21 cellular contexts compared by ENCODE assay signal in the genomic region with DNA sequence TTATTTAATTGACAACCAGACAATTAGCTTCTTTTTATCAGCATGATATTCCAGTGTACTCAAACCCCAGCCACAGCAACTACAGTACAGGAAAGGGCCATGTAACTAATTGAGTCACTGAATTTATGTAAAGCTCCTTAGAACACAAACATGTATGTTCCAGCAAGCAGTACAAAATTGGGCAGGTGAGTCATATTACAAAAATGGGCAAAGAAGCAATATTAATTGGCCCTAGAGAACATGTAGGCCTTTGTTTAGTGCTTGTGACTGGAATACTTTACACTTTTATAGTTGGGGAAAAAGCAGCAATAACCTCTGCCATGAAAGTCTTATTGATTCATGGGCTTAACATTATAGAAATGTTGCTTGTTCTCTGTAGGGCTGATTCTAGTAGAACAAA. TPM values are rescaled to one million over a fixed set of nuclear protein-coding genes. Genes with fewer than 3 reads are reported as not detected.
DNase-seq lines count a peak whose midpoint lies in the region; ATAC-seq, FAIRE-seq and TF ChIP-seq lines count a peak whose summit lies in the region.
"Had no signal": no experiment of that assay in that cellular context is flagged by ENCODE, and none has a peak within 500 bp of the region (broad histone marks: within the 10 kb centered on the region; RNA-seq: fewer than 3 reads in every experiment).

No MANE protein-coding gene starts in this region.

- H3K27me3 Mint-ChIP-seq in astrocyte (ENCODE audit: low read depth, unreplicated experiment): no peaks in the 10 kb centered on the region

- H3K27me3 ChIP-seq in astrocyte (ENCODE audit: insufficient read depth, low read length) (no peaks in the 10 kb centered on the region), thoracic aorta (replicated peaks; ENCODE audit: insufficient read depth) (no peaks in the 10 kb centered on the region)
- H3K27me3 ChIP-seq: suprapubic skin had no signal

- TF ChIP-seq CTCF in astrocyte (IDR thresholded peaks at IDR 0.05; ENCODE audit: insufficient read depth, low read depth, low read length): no peak
- TF ChIP-seq CTCF in fibroblast of pulmonary artery (IDR thresholded peaks at IDR 0.05; ENCODE audit: low read length, missing control alignments): no peak
- no peak for TF ChIP-seq CTCF in thoracic aorta (IDR thresholded peaks at IDR 0.05)

- no peak for FAIRE-seq in astrocyte (lab: Jason Lieb, UNC)
- no peak for FAIRE-seq in RCC 7860 (lab: Jason Lieb, UNC)
- FAIRE-seq: GM12878 had no signal

- peaks cover 15% of the 10 kb centered on the region for H3K36me3 Mint-ChIP-seq in astrocyte (ENCODE audit: low read depth, unreplicated experiment)

- H4K20me1 ChIP-seq in astrocyte (ENCODE audit: insufficient read depth, low read length): no peaks in the 10 kb centered on the region

- H3K4me2 ChIP-seq in astrocyte (ENCODE audit: low read length): peak overlapping the region; percentile 9

- H3K4me1 ChIP-seq in astrocyte (ENCODE audit: insufficient read depth, low read length): no peaks in the 10 kb centered on the region
- H3K4me1 ChIP-seq in thoracic aorta (ENCODE audit: control insufficient read depth in 1 of 2, low read depth in 2 of 2): peaks cover 9 to 21% of the 10 kb centered on the region in 2 donors
- H3K4me1 ChIP-seq: suprapubic skin had no signal

- H3K27ac Mint-ChIP-seq in astrocyte (ENCODE audit: unreplicated experiment): peak overlapping the region; percentile 59
- H3K27ac Mint-ChIP-seq: CD4-positive, alpha-beta T cell had no signal

- H3K9ac ChIP-seq in astrocyte (ENCODE audit: low read length): no peak overlapping the region

- H3K4me3 ChIP-seq in astrocyte (ENCODE audit: insufficient read depth, low read depth, low read length) (no peak overlapping the region), fibroblast of pulmonary artery (replicated peaks; ENCODE audit: low read depth, low read length) (no peak overlapping the region), thoracic aorta (no peak overlapping the region)
- H3K4me3 ChIP-seq: GM12878, suprapubic skin had no signal

- peaks cover 19% of the 10 kb centered on the region for H3K36me3 ChIP-seq in astrocyte (ENCODE audit: insufficient read depth, low read length)
- H3K36me3 ChIP-seq in thoracic aorta: peaks cover 23% of the 10 kb centered on the region

- DNase-seq in HCEC 1CT (peak; percentile 78), astrocyte (ENCODE audit: low read depth) (peak; percentile 65), fibroblast of pulmonary artery (ENCODE audit: low read depth) (peak; percentile 52), thoracic aorta (ENCODE audit: low spot score) (no peak), RCC 7860 (ENCODE audit: low spot score) (no peak)
- DNase-seq in activated CD8-positive, alpha-beta memory T cell treated with anti-CD3 and anti-CD28 coated beads, Interleukin-2, amount 50 U/mL, for 48 hours: no peak
- DNase-seq: activated naive CD4-positive, alpha-beta T cell; CD4-positive, alpha-beta T cell; effector memory CD4-positive, alpha-beta T cell; KG1; NCI-H1417; right cardiac atrium; stimulated activated CD4-positive, alpha-beta T cell treated with anti-CD3 and anti-CD28 coated beads, Interleukin-2, amount 100 ng/mL, for 24 hours had no signal

- ATAC-seq in thoracic aorta (ENCODE audit: insufficient number of reproducible peaks, low FRiP score, low read depth): peak; percentile 81
- ATAC-seq in GM19463 (IDR thresholded peaks at IDR 0.05; ENCODE audit: unreplicated experiment): no peak
- ATAC-seq: right cardiac atrium, Right ventricle myocardium inferior had no signal

- H3K9me3 ChIP-seq in astrocyte (ENCODE audit: insufficient read depth, low read depth, low read length): no peaks in the 10 kb centered on the region
- no peaks in the 10 kb centered on the region for H3K9me3 ChIP-seq in thoracic aorta
- H3K9me3 ChIP-seq: suprapubic skin had no signal

- H3K27ac ChIP-seq in astrocyte (ENCODE audit: low read depth, low read length) (peak overlapping the region; percentile 21), thoracic aorta (no peak overlapping the region)
- H3K27ac ChIP-seq: suprapubic skin had no signal

- no peak overlapping the region for H3K4me3 Mint-ChIP-seq in astrocyte (ENCODE audit: unreplicated experiment)
- H3K4me3 Mint-ChIP-seq: CD4-positive, alpha-beta T cell; mesothelial cell of epicardium had no signal

- no peaks in the 10 kb centered on the region for H3K9me3 Mint-ChIP-seq in astrocyte (ENCODE audit: unreplicated experiment)
- H3K9me3 Mint-ChIP-seq: CD4-positive, alpha-beta T cell; mesothelial cell of epicardium had no signal

- peaks cover 18% of the 10 kb centered on the region for H3K4me1 Mint-ChIP-seq in astrocyte (ENCODE audit: low read depth, unreplicated experiment)

- H2AFZ ChIP-seq in astrocyte (ENCODE audit: low read depth, low read length): no peak overlapping the region

- H3K79me2 ChIP-seq in astrocyte (ENCODE audit: insufficient read depth, low read length): no peaks in the 10 kb centered on the region

RNA-seq across cellular contexts. Expression of a gene that starts 31.8 kb away (rescaled TPM):
- total RNA-seq in astrocyte (not detected in 2 replicates), thoracic aorta (1 to 10 TPM in 1 of 2 donors, not detected in 1; 3.0 TPM)
- total RNA-seq: cardiac septum; CD4-positive, alpha-beta T cell; Daoy; GM12878; mesothelial cell of epicardium; Right ventricle myocardium inferior; suprapubic skin; T-helper 2 cell treated with Interferon-gamma antibody and Interleukin-4, amounts not matched to agents 100 ng/mL and 5 ng/mL, for 36 hours had no signal

RNA-seq across cellular contexts. Expression of a gene that starts 47.9 kb away (rescaled TPM):
- total RNA-seq in astrocyte: not detected in 2 replicates
- not detected for total RNA-seq in thoracic aorta
- total RNA-seq: cardiac septum; CD4-positive, alpha-beta T cell; Daoy; GM12878; mesothelial cell of epicardium; Right ventricle myocardium inferior; T-helper 2 cell treated with Interferon-gamma antibody and Interleukin-4, amounts not matched to agents 100 ng/mL and 5 ng/mL, for 36 hours had no signal

Comparison
In these comparisons a context has a peak if more than half of its experiments do, and no peak if none do; other contexts are left out.
1. DNase-seq: peak in HCEC 1CT (single experiment), astrocyte (single experiment) and fibroblast of pulmonary artery (single experiment); none in thoracic aorta (single experiment), RCC 7860 (single experiment) and activated CD8-positive, alpha-beta memory T cell treated with anti-CD3 and anti-CD28 coated beads, Interleukin-2, amount 50 U/mL, for 48 hours (single experiment).